In genomic region chr14:55458800-55459577, GRCh38 we compare ENCODE assay signal across 10 cellular contexts. TPM values are rescaled to one million over a fixed set of nuclear protein-coding genes. Genes with fewer than 3 reads are reported as not detected.
DNase-seq lines count a peak whose midpoint lies in the region; ATAC-seq and TF ChIP-seq lines count a peak whose summit lies in the region.
"Had no signal": no experiment of that assay in that cellular context is flagged by ENCODE, and none has a peak within 500 bp of the region (broad histone marks: within the 10 kb centered on the region; RNA-seq: fewer than 3 reads in every experiment).

No MANE protein-coding gene starts in this region.

- peak; percentile 75 to 83 for DNase-seq in foreskin keratinocyte
- no peak for DNase-seq in NCI-H1436 treated with DMSO at 0.1 percent for 48 hours (lab: John Stamatoyannopoulos, UW)
- DNase-seq in ureter (ENCODE audit: low spot score), result no peak
- DNase-seq in activated CD8-positive, alpha-beta memory T cell treated with anti-CD3 and anti-CD28 coated beads, Interleukin-2, amount 50 U/mL, for 48 hours, result no peak
- no peak for DNase-seq in UCSD-AML1 (lab: John Stamatoyannopoulos, UW; ENCODE audit: unreplicated experiment)
- DNase-seq: upper lobe of left lung had no signal

- no peak overlapping the region for H3K27ac ChIP-seq in foreskin keratinocyte
- H3K27ac ChIP-seq: upper lobe of left lung had no signal

- H3K27me3 ChIP-seq in foreskin keratinocyte, result no peaks in the 10 kb centered on the region
- H3K27me3 ChIP-seq: upper lobe of left lung had no signal

- peaks cover 22% of the 10 kb centered on the region for H3K4me1 ChIP-seq in foreskin keratinocyte

- TF ChIP-seq CTCF in foreskin keratinocyte (conservative IDR thresholded peaks at IDR 0.05), result no peak

- ATAC-seq in GM18499 (IDR thresholded peaks at IDR 0.05; ENCODE audit: insufficient read depth, unreplicated experiment) (peak; percentile 63), GM21529 (IDR thresholded peaks at IDR 0.05; ENCODE audit: unreplicated experiment) (peak; percentile 74), HG03565 (IDR thresholded peaks at IDR 0.05; ENCODE audit: unreplicated experiment) (peak; percentile 91), foreskin keratinocyte (peak; percentile 86)

RNA-seq across cellular contexts. Expression of gene TBPL2, which starts 18.6 kb away (rescaled TPM):
- total RNA-seq in foreskin keratinocyte (not detected in 2 replicates), ureter (not detected)
- not detected in 2 replicates for polyA plus RNA-seq in foreskin keratinocyte
- total RNA-seq: mononuclear cell, upper lobe of left lung had no signal

RNA-seq across cellular contexts. Expression of gene ATG14, which starts 47.4 kb away (rescaled TPM):
- total RNA-seq in foreskin keratinocyte (6.3 and 7.8 TPM in 2 replicates), ureter (12.2 TPM)
- 2.0 and 2.3 TPM in 2 replicates for polyA plus RNA-seq in foreskin keratinocyte

Comparison
In these comparisons a context has a peak if more than half of its experiments do, and no peak if none do; other contexts are left out.
1. DNase-seq: peak in foreskin keratinocyte (2 of 2); none in NCI-H1436 treated with DMSO at 0.1 percent for 48 hours (single experiment), ureter (single experiment), activated CD8-positive, alpha-beta memory T cell treated with anti-CD3 and anti-CD28 coated beads, Interleukin-2, amount 50 U/mL, for 48 hours (single experiment) and UCSD-AML1 (single experiment).
2. Peak in every context shown above with its lines, with median percentiles within 50 percentile points of each other: ATAC-seq.